ENCODE assay signal across 8 cellular contexts in genomic region chr17:28898261-28898955, GRCh38. TPM values are rescaled to one million over a fixed set of nuclear protein-coding genes. Genes with fewer than 3 reads are reported as not detected.
A peak's percentile ranks its signal among the peaks of the same experiment; 100 is the strongest.
DNase-seq lines count a peak whose midpoint lies in the region; ATAC-seq, FAIRE-seq and TF ChIP-seq lines count a peak whose summit lies in the region.

No MANE protein-coding gene starts in this region.

- H3K9me3 ChIP-seq in keratinocyte (ENCODE audit: control insufficient read depth, low read depth, low read length), result no peaks in the 10 kb centered on the region
- H3K9me3 ChIP-seq in subcutaneous abdominal adipose tissue (ENCODE audit: control insufficient read depth in 5 of 5, low read length in 5 of 5), result no peaks in the 10 kb centered on the region

- H3K4me1 ChIP-seq in keratinocyte (ENCODE audit: control insufficient read depth, extremely low read depth, insufficient read depth, low read length) (peaks cover 33% of the 10 kb centered on the region), subcutaneous abdominal adipose tissue (ENCODE audit: control insufficient read depth in 5 of 5, insufficient read depth in 5 of 5, low read length in 5 of 5) (peaks cover 12 to 54% (median 35%) of the 10 kb centered on the region in 5 donors)

- TF ChIP-seq CTCF in keratinocyte (optimal IDR thresholded peaks at IDR 0.05 in 1 of 3, IDR thresholded peaks at IDR 0.05 in 1 of 3, conservative IDR thresholded peaks at IDR 0.05 in 1 of 3; ENCODE audit: extremely low read depth in 1 of 3, insufficient read depth in 2 of 3, low read length in 3 of 3), result no peak

- H3K27me3 ChIP-seq in keratinocyte (ENCODE audit: control insufficient read depth, extremely low read depth, insufficient read depth, low read length) (no peaks in the 10 kb centered on the region), subcutaneous abdominal adipose tissue (ENCODE audit: control insufficient read depth in 5 of 5, insufficient read depth in 4 of 5, low read length in 5 of 5) (no peaks in the 10 kb centered on the region)

- peak overlapping the region; percentile 92 for H3K27ac Mint-ChIP-seq in T-helper 2 cell treated with Interferon-gamma antibody and Interleukin-4, amounts not matched to agents 5 μg/mL and 100 μg/mL, for 36 hours
- peak overlapping the region; percentile 96 for H3K27ac Mint-ChIP-seq in activated T-helper 1 cell treated with anti-CD3 and anti-CD28 coated beads, Interleukin-12 subunit alpha, Interleukin-12 subunit beta, Interleukin-2, Interleukin-4 antibody, amounts not matched to agents 30 ng/mL and 10 ng/mL and 1 ng/mL, durations not matched to agents 14 hours and 24 hours and 36 hours

- FAIRE-seq in keratinocyte (lab: Jason Lieb, UNC), result no peak

- H3K36me3 ChIP-seq in keratinocyte (ENCODE audit: control insufficient read depth in 2 of 2, extremely low read depth in 1 of 2, insufficient read depth in 2 of 2, low read length in 2 of 2) (peaks cover 0 to 3% of the 10 kb centered on the region in 2 experiments), subcutaneous abdominal adipose tissue (ENCODE audit: control insufficient read depth in 5 of 5, insufficient read depth in 5 of 5, low read length in 5 of 5) (no peaks in the 10 kb centered on the region)

- H3K4me2 ChIP-seq in keratinocyte (ENCODE audit: control insufficient read depth, extremely low read depth, insufficient read depth, low read depth, low read length), result peak overlapping the region; percentile 99

- peaks cover 3% of the 10 kb centered on the region for H3K9me1 ChIP-seq in keratinocyte (ENCODE audit: control insufficient read depth, extremely low read depth, insufficient read depth, low read length)

- H3K79me2 ChIP-seq in keratinocyte (ENCODE audit: control insufficient read depth, insufficient read depth, low read length), result peaks cover 13% of the 10 kb centered on the region

- H3K4me3 ChIP-seq in keratinocyte (ENCODE audit: control insufficient read depth in 2 of 3, extremely low read depth in 1 of 3, insufficient read depth in 2 of 3, low read depth in 1 of 3, low read length in 3 of 3) (peak overlapping the region in 1 of 3 experiments; percentile 75), subcutaneous abdominal adipose tissue (ENCODE audit: low read depth in 1 of 5, low read length in 5 of 5) (peak overlapping the region; percentile 74 to 90 (median 85))

- peaks cover 39% of the 10 kb centered on the region for H3K36me3 Mint-ChIP-seq in T-helper 2 cell treated with Interferon-gamma antibody and Interleukin-4, amounts not matched to agents 5 μg/mL and 100 μg/mL, for 36 hours (ENCODE audit: low read depth)
- peaks cover 30% of the 10 kb centered on the region for H3K36me3 Mint-ChIP-seq in activated T-helper 1 cell treated with anti-CD3 and anti-CD28 coated beads, Interleukin-12 subunit alpha, Interleukin-12 subunit beta, Interleukin-2, Interleukin-4 antibody, amounts not matched to agents 30 ng/mL and 10 ng/mL and 1 ng/mL, durations not matched to agents 14 hours and 24 hours and 36 hours (ENCODE audit: low read depth)

- H3K27me3 Mint-ChIP-seq in T-helper 2 cell treated with Interferon-gamma antibody and Interleukin-4, amounts not matched to agents 5 μg/mL and 100 μg/mL, for 36 hours (ENCODE audit: low read depth), result no peaks in the 10 kb centered on the region
- H3K27me3 Mint-ChIP-seq in activated T-helper 1 cell treated with anti-CD3 and anti-CD28 coated beads, Interleukin-12 subunit alpha, Interleukin-12 subunit beta, Interleukin-2, Interleukin-4 antibody, amounts not matched to agents 30 ng/mL and 10 ng/mL and 1 ng/mL, durations not matched to agents 14 hours and 24 hours and 36 hours (ENCODE audit: insufficient read depth), result no peaks in the 10 kb centered on the region

- dilution Hi-C loops in keratinocyte (cut with MboI; ENCODE audit: extremely low pct_ligation_motif_present, low sequenced_read_pairs), result no loop called here

- H4K20me1 ChIP-seq in keratinocyte (ENCODE audit: control insufficient read depth, extremely low read depth, insufficient read depth, low read length), result no peaks in the 10 kb centered on the region

- H3K9ac ChIP-seq in keratinocyte (ENCODE audit: control insufficient read depth, extremely low read depth, insufficient read depth, low read length), result peak overlapping the region; percentile 83
- H3K9ac ChIP-seq in subcutaneous abdominal adipose tissue (ENCODE audit: low read length in 5 of 5), result peak overlapping the region; percentile 79 to 97 (median 93)

- peak overlapping the region; percentile 98 for H3K4me3 Mint-ChIP-seq in T-helper 2 cell treated with Interferon-gamma antibody and Interleukin-4, amounts not matched to agents 5 μg/mL and 100 μg/mL, for 36 hours
- peak overlapping the region; percentile 95 for H3K4me3 Mint-ChIP-seq in activated T-helper 1 cell treated with anti-CD3 and anti-CD28 coated beads, Interleukin-12 subunit alpha, Interleukin-12 subunit beta, Interleukin-2, Interleukin-4 antibody, amounts not matched to agents 30 ng/mL and 10 ng/mL and 1 ng/mL, durations not matched to agents 14 hours and 24 hours and 36 hours

- intact Hi-C loops in activated T-helper 1 cell treated with anti-CD3 and anti-CD28 coated beads, Interleukin-12 subunit alpha, Interleukin-12 subunit beta, Interleukin-2, Interleukin-4 antibody, amounts not matched to agents 30 ng/mL and 10 ng/mL and 1 ng/mL, durations not matched to agents 14 hours and 24 hours and 36 hours (cut with micrococcal nuclease), result no loop called here

- no peaks in the 10 kb centered on the region for H3K9me3 Mint-ChIP-seq in T-helper 2 cell treated with Interferon-gamma antibody and Interleukin-4, amounts not matched to agents 5 μg/mL and 100 μg/mL, for 36 hours
- H3K9me3 Mint-ChIP-seq in activated T-helper 1 cell treated with anti-CD3 and anti-CD28 coated beads, Interleukin-12 subunit alpha, Interleukin-12 subunit beta, Interleukin-2, Interleukin-4 antibody, amounts not matched to agents 30 ng/mL and 10 ng/mL and 1 ng/mL, durations not matched to agents 14 hours and 24 hours and 36 hours, result no peaks in the 10 kb centered on the region

- no peak for DNase-seq in T-helper 2 cell treated with Interferon-gamma antibody and Interleukin-4, amounts not matched to agents 5 μg/mL and 100 μg/mL, for 36 hours (ENCODE audit: low spot score)
- DNase-seq in T-helper 2 cell (no peak), keratinocyte (ENCODE audit: low read depth, low spot score) (no peak), NCI-H1694 treated with DMSO at 0.1 percent for 48 hours (lab: John Stamatoyannopoulos, UW) (no peak), anterior cingulate cortex (lab: John Stamatoyannopoulos, UW) (no peak)
- DNase-seq in activated T-helper 1 cell treated with anti-CD3 and anti-CD28 coated beads, Interleukin-12 subunit alpha, Interleukin-12 subunit beta, Interleukin-2, Interleukin-4 antibody, amounts not matched to agents 30 ng/mL and 10 ng/mL and 1 ng/mL, durations not matched to agents 14 hours and 24 hours and 36 hours (ENCODE audit: low spot score), result no peak

- peaks cover 55% of the 10 kb centered on the region for H3K4me1 Mint-ChIP-seq in T-helper 2 cell treated with Interferon-gamma antibody and Interleukin-4, amounts not matched to agents 5 μg/mL and 100 μg/mL, for 36 hours (ENCODE audit: low read depth)
- peaks cover 64% of the 10 kb centered on the region for H3K4me1 Mint-ChIP-seq in activated T-helper 1 cell treated with anti-CD3 and anti-CD28 coated beads, Interleukin-12 subunit alpha, Interleukin-12 subunit beta, Interleukin-2, Interleukin-4 antibody, amounts not matched to agents 30 ng/mL and 10 ng/mL and 1 ng/mL, durations not matched to agents 14 hours and 24 hours and 36 hours (ENCODE audit: low read depth)

- ATAC-seq in GM18870 (IDR thresholded peaks at IDR 0.05; ENCODE audit: unreplicated experiment), result no peak

- H2AFZ ChIP-seq in keratinocyte (ENCODE audit: control insufficient read depth, low read length), result no peak overlapping the region

- H3K27ac ChIP-seq in keratinocyte (ENCODE audit: control insufficient read depth, insufficient read depth, low read length) (no peak overlapping the region), subcutaneous abdominal adipose tissue (ENCODE audit: low read depth, low read length) (peak overlapping the region; percentile 92)

RNA-seq across cellular contexts. Expression of gene FLOT2, which starts 0.9 kb away (rescaled TPM):
- 92.2 and 98.8 TPM in 2 replicates for total RNA-seq in activated T-helper 1 cell treated with anti-CD3 and anti-CD28 coated beads, Interleukin-12 subunit alpha, Interleukin-12 subunit beta, Interleukin-2, Interleukin-4 antibody, amounts not matched to agents 30 ng/mL and 10 ng/mL and 1 ng/mL, durations not matched to agents 14 hours and 24 hours and 36 hours
- 50.7 to 79.4 TPM (median 67.2 TPM) in 3 replicates for polyA plus RNA-seq in keratinocyte
- polyA plus RNA-seq in keratinocyte (2011; ENCODE audit: low read depth), result 40.9 TPM
- 64.5 and 90.7 TPM in 2 replicates for polyA plus RNA-seq in keratinocyte (2011; cell fraction: cytosol; rRNA removed)
- 53.1 and 62.0 TPM in 2 replicates for polyA plus RNA-seq in keratinocyte (2011; cell fraction: nucleus; rRNA removed)
- polyA plus RNA-seq in keratinocyte (2012; ENCODE audit: low replicate concordance), result 20.8 and 84.9 TPM in 2 replicates
- 85.8 to 208 TPM (median 114 TPM) in 3 replicates for polyA minus RNA-seq in keratinocyte
- 87.1 TPM for polyA minus RNA-seq in keratinocyte (2011; cell fraction: cytosol; rRNA and poly(A)+ RNA removed)
- polyA minus RNA-seq in keratinocyte (2011; cell fraction: nucleus; rRNA and poly(A)+ RNA removed), result 20.3 and 33.7 TPM in 2 replicates

RNA-seq across cellular contexts. Expression of gene DHRS13, which starts 4.5 kb away (rescaled TPM):
- 34.6 and 34.9 TPM in 2 replicates for total RNA-seq in activated T-helper 1 cell treated with anti-CD3 and anti-CD28 coated beads, Interleukin-12 subunit alpha, Interleukin-12 subunit beta, Interleukin-2, Interleukin-4 antibody, amounts not matched to agents 30 ng/mL and 10 ng/mL and 1 ng/mL, durations not matched to agents 14 hours and 24 hours and 36 hours
- polyA plus RNA-seq in keratinocyte, result 1.7 to 4.0 TPM (median 3.4 TPM) in 3 replicates
- polyA plus RNA-seq in keratinocyte (2011; ENCODE audit: low read depth), result 1.1 TPM
- polyA plus RNA-seq in keratinocyte (2011; cell fraction: cytosol; rRNA removed), result 1.9 TPM in 2 replicates
- 2.8 and 3.0 TPM in 2 replicates for polyA plus RNA-seq in keratinocyte (2011; cell fraction: nucleus; rRNA removed)
- polyA plus RNA-seq in keratinocyte (2012; ENCODE audit: low replicate concordance), result 1.0 and 2.6 TPM in 2 replicates
- 0.89 to 4.7 TPM (median 3.5 TPM) in 3 replicates for polyA minus RNA-seq in keratinocyte
- polyA minus RNA-seq in keratinocyte (2011; cell fraction: cytosol; rRNA and poly(A)+ RNA removed), result 1.3 TPM
- polyA minus RNA-seq in keratinocyte (2011; cell fraction: nucleus; rRNA and poly(A)+ RNA removed), result 0.70 and 0.95 TPM in 2 replicates

RNA-seq across cellular contexts. Expression of gene ERAL1, which starts 43.6 kb away (rescaled TPM):
- 60.4 and 61.5 TPM in 2 replicates for total RNA-seq in activated T-helper 1 cell treated with anti-CD3 and anti-CD28 coated beads, Interleukin-12 subunit alpha, Interleukin-12 subunit beta, Interleukin-2, Interleukin-4 antibody, amounts not matched to agents 30 ng/mL and 10 ng/mL and 1 ng/mL, durations not matched to agents 14 hours and 24 hours and 36 hours
- 46.5 to 63.3 TPM (median 60.6 TPM) in 3 replicates for polyA plus RNA-seq in keratinocyte
- polyA plus RNA-seq in keratinocyte (2011; ENCODE audit: low read depth), result 39.8 TPM
- polyA plus RNA-seq in keratinocyte (2011; cell fraction: cytosol; rRNA removed), result 45.9 and 51.3 TPM in 2 replicates
- 52.7 and 62.4 TPM in 2 replicates for polyA plus RNA-seq in keratinocyte (2011; cell fraction: nucleus; rRNA removed)
- polyA plus RNA-seq in keratinocyte (2012; ENCODE audit: low replicate concordance), result 39.5 and 42.5 TPM in 2 replicates
- 69.9 to 97.5 TPM (median 83.5 TPM) in 3 replicates for polyA minus RNA-seq in keratinocyte
- 48.3 TPM for polyA minus RNA-seq in keratinocyte (2011; cell fraction: cytosol; rRNA and poly(A)+ RNA removed)
- 19.4 and 24.8 TPM in 2 replicates for polyA minus RNA-seq in keratinocyte (2011; cell fraction: nucleus; rRNA and poly(A)+ RNA removed)

RNA-seq across cellular contexts. Expression of gene PHF12, which starts 52.9 kb away (rescaled TPM):
- total RNA-seq in activated T-helper 1 cell treated with anti-CD3 and anti-CD28 coated beads, Interleukin-12 subunit alpha, Interleukin-12 subunit beta, Interleukin-2, Interleukin-4 antibody, amounts not matched to agents 30 ng/mL and 10 ng/mL and 1 ng/mL, durations not matched to agents 14 hours and 24 hours and 36 hours, result 58.4 and 64.9 TPM in 2 replicates
- polyA plus RNA-seq in keratinocyte, result 7.1 to 16.1 TPM (median 9.6 TPM) in 3 replicates
- 17.2 TPM for polyA plus RNA-seq in keratinocyte (2011; ENCODE audit: low read depth)
- 7.7 and 14.6 TPM in 2 replicates for polyA plus RNA-seq in keratinocyte (2011; cell fraction: cytosol; rRNA removed)
- 34.3 and 36.9 TPM in 2 replicates for polyA plus RNA-seq in keratinocyte (2011; cell fraction: nucleus; rRNA removed)
- 9.8 and 13.6 TPM in 2 replicates for polyA plus RNA-seq in keratinocyte (2012; ENCODE audit: low replicate concordance)
- polyA minus RNA-seq in keratinocyte, result 13.8 to 92.4 TPM (median 17.2 TPM) in 3 replicates
- polyA minus RNA-seq in keratinocyte (2011; cell fraction: cytosol; rRNA and poly(A)+ RNA removed), result 14.6 TPM
- polyA minus RNA-seq in keratinocyte (2011; cell fraction: nucleus; rRNA and poly(A)+ RNA removed), result 16.5 and 29.5 TPM in 2 replicates

RNA-seq across cellular contexts. Expression of gene FAM222B, which starts 55.8 kb away (rescaled TPM):
- 27.5 and 28.1 TPM in 2 replicates for total RNA-seq in activated T-helper 1 cell treated with anti-CD3 and anti-CD28 coated beads, Interleukin-12 subunit alpha, Interleukin-12 subunit beta, Interleukin-2, Interleukin-4 antibody, amounts not matched to agents 30 ng/mL and 10 ng/mL and 1 ng/mL, durations not matched to agents 14 hours and 24 hours and 36 hours
- polyA plus RNA-seq in keratinocyte, result 5.1 to 25.3 TPM (median 6.5 TPM) in 3 replicates
- 15.5 TPM for polyA plus RNA-seq in keratinocyte (2011; ENCODE audit: low read depth)
- polyA plus RNA-seq in keratinocyte (2011; cell fraction: cytosol; rRNA removed), result 19.1 and 22.7 TPM in 2 replicates
- polyA plus RNA-seq in keratinocyte (2011; cell fraction: nucleus; rRNA removed), result 31.0 and 31.6 TPM in 2 replicates
- 16.7 and 23.0 TPM in 2 replicates for polyA plus RNA-seq in keratinocyte (2012; ENCODE audit: low replicate concordance)
- polyA minus RNA-seq in keratinocyte, result 22.8 to 66.0 TPM (median 28.3 TPM) in 3 replicates
- 24.0 TPM for polyA minus RNA-seq in keratinocyte (2011; cell fraction: cytosol; rRNA and poly(A)+ RNA removed)
- polyA minus RNA-seq in keratinocyte (2011; cell fraction: nucleus; rRNA and poly(A)+ RNA removed), result 20.3 and 28.2 TPM in 2 replicates
